ENCODE assay signal across 24 cellular contexts in genomic region chr13:56718791-56719190, GRCh38.
"Had no signal": no experiment of that assay in that cellular context is flagged by ENCODE, and none has a peak within 500 bp of the region (broad histone marks: within the 10 kb centered on the region; RNA-seq: fewer than 3 reads in every experiment).

No MANE protein-coding gene starts in this region.

- H3K27ac Mint-ChIP-seq: activated CD8-positive, alpha-beta T cell treated with anti-CD3 and anti-CD28 coated beads, Interleukin-2, amount 10 ng/mL, durations not matched to agents 7 days and 5 days; activated naive CD8-positive, alpha-beta T cell treated with anti-CD3 and anti-CD28 coated beads, Interleukin-2, amount 10 ng/mL, durations not matched to agents 7 days and 5 days; WTC11 had no signal

- H3K4me1 ChIP-seq: adrenal gland, breast epithelium had no signal

- H3K36me3 Mint-ChIP-seq: activated naive CD8-positive, alpha-beta T cell treated with anti-CD3 and anti-CD28 coated beads, Interleukin-2, amount 10 ng/mL, durations not matched to agents 7 days and 5 days; WTC11 had no signal

- ATAC-seq: activated CD8-positive, alpha-beta T cell treated with anti-CD3 and anti-CD28 coated beads, Interleukin-2, amount 10 ng/mL, durations not matched to agents 7 days and 5 days; WTC11 had no signal

- H3K4me3 ChIP-seq: adrenal gland, breast epithelium, PC-9 had no signal

- H3K27me3 Mint-ChIP-seq: activated naive CD8-positive, alpha-beta T cell treated with anti-CD3 and anti-CD28 coated beads, Interleukin-2, amount 10 ng/mL, durations not matched to agents 7 days and 5 days had no signal

- H3K4me1 Mint-ChIP-seq: activated naive CD8-positive, alpha-beta T cell treated with anti-CD3 and anti-CD28 coated beads, Interleukin-2, amount 10 ng/mL, durations not matched to agents 7 days and 5 days had no signal

- H3K4me3 Mint-ChIP-seq: activated CD8-positive, alpha-beta T cell treated with anti-CD3 and anti-CD28 coated beads, Interleukin-2, amount 10 ng/mL, durations not matched to agents 7 days and 5 days; activated naive CD8-positive, alpha-beta T cell treated with anti-CD3 and anti-CD28 coated beads, Interleukin-2, amount 10 ng/mL, durations not matched to agents 7 days and 5 days; WTC11 had no signal

- H3K9ac ChIP-seq: KMS-11 had no signal

- H3K36me3 ChIP-seq: adrenal gland, breast epithelium had no signal

- H3K27me3 ChIP-seq: adrenal gland, breast epithelium had no signal

- H3K9me3 ChIP-seq: adrenal gland, breast epithelium had no signal

- H2AFZ ChIP-seq: PC-9 had no signal

- H3K27ac ChIP-seq: adrenal gland, breast epithelium, KMS-11, PC-9 had no signal

- H3K4me2 ChIP-seq: KMS-11, PC-9 had no signal

- DNase-seq: activated CD4-positive, alpha-beta T cell treated with anti-CD3 and anti-CD28 coated beads for 48 hours; activated CD4-positive, alpha-beta T cell treated with anti-CD3 and anti-CD28 coated beads, Interleukin-2, amount 50 U/mL, for 4 hours; activated CD4-positive, CD25-positive, alpha-beta regulatory T cell treated with anti-CD3 and anti-CD28 coated beads, Interleukin-2, amount 50 U/mL, for 72 hours; activated CD8-positive, alpha-beta memory T cell treated with anti-CD3 and anti-CD28 coated beads, Interleukin-2, amount 50 U/mL, for 48 hours; activated CD8-positive, alpha-beta T cell treated with anti-CD3 and anti-CD28 coated beads, Interleukin-2, amount 10 ng/mL, durations not matched to agents 7 days and 5 days; activated naive CD4-positive, alpha-beta T cell treated with anti-CD3 and anti-CD28 coated beads, Interleukin-2, amount 50 U/mL, for 16 hours; activated naive CD8-positive, alpha-beta T cell treated with anti-CD3 and anti-CD28 coated beads, Interleukin-2, amount 10 ng/mL, durations not matched to agents 7 days and 5 days; activated T-cell treated with anti-CD3 and anti-CD28 coated beads, Interleukin-2, amount 50 U/mL, for 1 hour; adrenal gland; anterior cingulate cortex; central memory CD4-positive, alpha-beta T cell; MV-4-11; NCI-H1092 treated with DMSO at 0.1 percent for 48 hours; NCI-H1417 treated with DMSO at 0.1 percent for 48 hours; NCI-H1694 treated with DMSO at 0.1 percent for 48 hours; NCI-H2029 treated with DMSO at 0.1 percent for 48 hours; NCI-H446; NCI-H524; PC-9; SHP77 treated with DMSO at 0.1 percent for 48 hours; T-helper 1 cell had no signal

- H3K9me3 Mint-ChIP-seq: WTC11 had no signal
